Comparison of ENCODE assay signal across 9 cellular contexts in genomic region chr1:94258873-94259331, GRCh38. TPM values are rescaled to one million over a fixed set of nuclear protein-coding genes. Genes with fewer than 3 reads are reported as not detected.
DNase-seq lines count a peak whose midpoint lies in the region; ATAC-seq and TF ChIP-seq lines count a peak whose summit lies in the region.
"Had no signal": no experiment of that assay in that cellular context is flagged by ENCODE, and none has a peak within 500 bp of the region (broad histone marks: within the 10 kb centered on the region; RNA-seq: fewer than 3 reads in every experiment).

No MANE protein-coding gene starts in this region.

- H3K4me3 ChIP-seq in psoas muscle, result no peak overlapping the region

- H3K9me3 Mint-ChIP-seq in activated naive CD4-positive, alpha-beta T cell treated with anti-CD3 and anti-CD28 coated beads, Interleukin-2, amount 10 ng/mL, durations not matched to agents 7 days and 5 days, result no peaks in the 10 kb centered on the region

- CTCF ChIA-PET in activated naive CD4-positive, alpha-beta T cell treated with anti-CD3 and anti-CD28 coated beads, Interleukin-2, amount 10 ng/mL, durations not matched to agents 7 days and 5 days (lab: Charles Lee), result no interaction called here

- peak overlapping the region; percentile 58 for H3K27ac ChIP-seq in psoas muscle

- DNase-seq in DMS53 (lab: John Stamatoyannopoulos, UW), result peak; percentile 83
- peak; percentile 91 for DNase-seq in RPMI7951 (ENCODE audit: low read depth)
- DNase-seq in fibroblast of gingiva (ENCODE audit: low read depth), result peak; percentile 94
- DNase-seq in psoas muscle, result peak; percentile 65 to 67
- no peak for DNase-seq in activated CD8-positive, alpha-beta memory T cell treated with anti-CD3 and anti-CD28 coated beads for 24 hours
- no peak for DNase-seq in activated naive CD4-positive, alpha-beta T cell treated with anti-CD3 and anti-CD28 coated beads, Interleukin-2, amount 10 ng/mL, durations not matched to agents 7 days and 5 days
- DNase-seq: activated effector memory CD4-positive, alpha-beta T cell treated with Interleukin-2 at 50 U/mL for 16 hours had no signal

- no peaks in the 10 kb centered on the region for H3K9me3 ChIP-seq in psoas muscle

- no peaks in the 10 kb centered on the region for H3K36me3 ChIP-seq in psoas muscle (ENCODE audit: insufficient read depth in 1 of 2, low read depth in 1 of 2)

- intact Hi-C loops in psoas muscle (cut with DNase I), result no loop called here

- H3K36me3 Mint-ChIP-seq in activated naive CD4-positive, alpha-beta T cell treated with anti-CD3 and anti-CD28 coated beads, Interleukin-2, amount 10 ng/mL, durations not matched to agents 7 days and 5 days, result no peaks in the 10 kb centered on the region

- TF ChIP-seq CTCF in psoas muscle (IDR thresholded peaks at IDR 0.05), result no peak

- ATAC-seq in psoas muscle (peak; percentile 54 to 91 (median 84)), HG03280 (IDR thresholded peaks at IDR 0.05; ENCODE audit: unreplicated experiment) (no peak), GM21576 (IDR thresholded peaks at IDR 0.05; ENCODE audit: unreplicated experiment) (no peak)

- no peak overlapping the region for H3K4me3 Mint-ChIP-seq in activated naive CD4-positive, alpha-beta T cell treated with anti-CD3 and anti-CD28 coated beads, Interleukin-2, amount 10 ng/mL, durations not matched to agents 7 days and 5 days

- H3K4me1 Mint-ChIP-seq in activated naive CD4-positive, alpha-beta T cell treated with anti-CD3 and anti-CD28 coated beads, Interleukin-2, amount 10 ng/mL, durations not matched to agents 7 days and 5 days, result no peaks in the 10 kb centered on the region

- H3K4me1 ChIP-seq in psoas muscle, result peaks cover 15% of the 10 kb centered on the region

- H3K27ac Mint-ChIP-seq in activated naive CD4-positive, alpha-beta T cell treated with anti-CD3 and anti-CD28 coated beads, Interleukin-2, amount 10 ng/mL, durations not matched to agents 7 days and 5 days, result no peak overlapping the region

- H3K27me3 ChIP-seq in psoas muscle (ENCODE audit: insufficient read depth in 3 of 3, low read length in 2 of 3), result no peaks in the 10 kb centered on the region

- H3K27me3 Mint-ChIP-seq in activated naive CD4-positive, alpha-beta T cell treated with anti-CD3 and anti-CD28 coated beads, Interleukin-2, amount 10 ng/mL, durations not matched to agents 7 days and 5 days, result peaks cover 8% of the 10 kb centered on the region

RNA-seq across cellular contexts. Expression of gene ARHGAP29, which starts 21.5 kb away (rescaled TPM):
- total RNA-seq in RPMI7951 (2014; rRNA removed; shearing (Covaris generic)), result 10.7 and 13.6 TPM in 2 replicates
- total RNA-seq in psoas muscle, result 10 to 100 TPM; 11.8 to 20.0 (median 15.7) TPM
- polyA plus RNA-seq in psoas muscle, result 1 to 10 TPM; 5.1 to 7.9 (median 6.3) TPM

Comparison
In these comparisons a context has a peak if more than half of its experiments do, and no peak if none do; other contexts are left out.
1. DNase-seq: peak in DMS53 (single experiment), RPMI7951 (single experiment), fibroblast of gingiva (single experiment) and psoas muscle (2 of 2); none in activated CD8-positive, alpha-beta memory T cell treated with anti-CD3 and anti-CD28 coated beads for 24 hours (single experiment) and activated naive CD4-positive, alpha-beta T cell treated with anti-CD3 and anti-CD28 coated beads, Interleukin-2, amount 10 ng/mL, durations not matched to agents 7 days and 5 days (single experiment).
2. ATAC-seq: peak in psoas muscle (4 of 4); none in HG03280 (single experiment) and GM21576 (single experiment).